In the genomic region with DNA sequence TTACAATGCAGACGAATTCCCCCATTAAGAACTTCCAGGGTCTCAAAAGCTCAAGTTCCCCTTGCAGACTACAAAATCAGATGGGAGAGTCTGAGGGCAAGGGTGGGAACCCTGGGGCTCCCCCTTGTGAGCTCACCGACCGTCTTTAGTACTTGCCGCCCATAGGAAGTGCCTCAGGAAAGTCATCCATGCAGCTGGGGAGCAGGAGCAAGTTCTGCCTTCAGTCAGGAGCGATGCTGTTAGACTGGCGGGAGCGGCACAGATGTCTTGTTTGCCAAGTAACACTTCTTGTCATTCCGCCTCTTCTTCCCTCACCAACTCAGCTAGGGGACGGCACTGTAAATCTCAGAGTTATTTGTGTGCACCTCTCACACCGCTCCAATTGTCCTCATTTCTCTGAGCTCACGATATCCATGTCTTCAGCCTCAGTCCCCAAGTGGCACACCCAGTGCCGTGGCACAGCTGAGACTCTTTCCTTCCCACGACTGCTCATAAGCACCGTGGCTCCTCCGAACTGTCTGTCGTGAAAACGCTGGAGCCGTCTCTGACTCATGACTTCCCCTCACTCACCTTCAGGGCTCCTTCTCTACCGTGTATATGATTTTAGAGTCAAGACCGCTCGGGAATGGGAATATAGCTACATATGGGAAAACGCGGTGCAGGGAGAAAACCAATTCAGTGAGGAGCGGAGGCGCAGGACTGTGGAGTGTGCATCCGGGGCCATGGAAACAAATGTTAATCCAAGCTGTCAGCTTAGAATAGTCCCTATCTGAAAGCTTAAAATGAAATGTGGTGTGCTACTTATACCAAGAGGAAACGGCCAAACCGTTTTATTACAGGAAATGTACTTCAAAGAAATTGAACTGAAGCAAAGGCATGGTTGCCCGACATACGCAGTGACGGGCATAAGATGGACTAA, we compare ENCODE assay signal across 8 cellular contexts. TPM values are rescaled to one million over a fixed set of nuclear protein-coding genes. Genes with fewer than 3 reads are reported as not detected.
DNase-seq lines count a peak whose midpoint lies in the region; ATAC-seq and TF ChIP-seq lines count a peak whose summit lies in the region.

No MANE protein-coding gene starts in this region.

- ATAC-seq in GM19438 (IDR thresholded peaks at IDR 0.05; ENCODE audit: low read depth, unreplicated experiment) = peak; percentile 50
- no peak for ATAC-seq in GM18519 (IDR thresholded peaks at IDR 0.05; ENCODE audit: low FRiP score, unreplicated experiment)

- peaks cover 17% of the 10 kb centered on the region; the same call in 1 of the 2 replicates for H3K79me2 ChIP-seq in PC-9 (ENCODE audit: low read depth)

- H3K27ac Mint-ChIP-seq in activated naive CD4-positive, alpha-beta T cell treated with anti-CD3 and anti-CD28 coated beads, Interleukin-2, amount 50 U/mL, for 24 hours = peak overlapping the region; percentile 97

- no peak overlapping the region for H3K27ac ChIP-seq in PC-9

- BruUV-seq in PC-9 (replicated peaks; lab: Mats Ljungman, UMichigan) = no TSS peak

- CTCF ChIA-PET in PC-9 (lab: Charles Lee) = no interaction called here

- H3K36me3 ChIP-seq in PC-9 (ENCODE audit: low read depth) = peaks cover 22% of the 10 kb centered on the region

- H2AFZ ChIP-seq in PC-9 = no peak overlapping the region

- no peak for TF ChIP-seq CTCF in PC-9 (conservative IDR thresholded peaks at IDR 0.05)

- H3K27me3 Mint-ChIP-seq in activated naive CD4-positive, alpha-beta T cell treated with anti-CD3 and anti-CD28 coated beads, Interleukin-2, amount 50 U/mL, for 24 hours = no peaks in the 10 kb centered on the region

- H3K4me3 Mint-ChIP-seq in activated naive CD4-positive, alpha-beta T cell treated with anti-CD3 and anti-CD28 coated beads, Interleukin-2, amount 50 U/mL, for 24 hours = peak overlapping the region; percentile 90

- H4K20me1 ChIP-seq in PC-9 (ENCODE audit: insufficient read depth) = no peaks in the 10 kb centered on the region

- no peaks in the 10 kb centered on the region for H3K9me2 ChIP-seq in PC-9 (ENCODE audit: insufficient read depth)

- peaks cover 37% of the 10 kb centered on the region for H3F3A ChIP-seq in PC-9 (ENCODE audit: insufficient read depth, low read depth)

- H3K4me1 ChIP-seq in PC-9 (replicated peaks; ENCODE audit: insufficient read depth) = peaks cover 47% of the 10 kb centered on the region

- H3K9me3 Mint-ChIP-seq in activated naive CD4-positive, alpha-beta T cell treated with anti-CD3 and anti-CD28 coated beads, Interleukin-2, amount 50 U/mL, for 24 hours = no peaks in the 10 kb centered on the region

- DNase-seq in PC-9 = no peak
- DNase-seq in stimulated activated CD4-positive, alpha-beta T cell treated with anti-CD3 and anti-CD28 coated beads, Interleukin-2, amount 100 ng/mL, for 4 hours (ENCODE audit: low read depth) = peak; percentile 66
- DNase-seq in pons (ENCODE audit: low spot score) = no peak
- DNase-seq in GOT3 (lab: John Stamatoyannopoulos, UW) = no peak
- DNase-seq in dedifferentiated amniotic fluid mesenchymal stem cell (ENCODE audit: extremely low spot score) = no peak

- H3K4me3 ChIP-seq in PC-9 = no peak overlapping the region

- H3K9me3 ChIP-seq in PC-9 (ENCODE audit: insufficient read depth, low read depth) = no peaks in the 10 kb centered on the region

- intact Hi-C loops in PC-9 (cut with micrococcal nuclease; ENCODE audit: unreplicated experiment) = no loop called here

- H3K4me1 Mint-ChIP-seq in activated naive CD4-positive, alpha-beta T cell treated with anti-CD3 and anti-CD28 coated beads, Interleukin-2, amount 50 U/mL, for 24 hours = peaks cover 98% of the 10 kb centered on the region

- peak overlapping the region; percentile 77; the same call in 1 of the 2 replicates for H3K4me2 ChIP-seq in PC-9

- H3K27me3 ChIP-seq in PC-9 (ENCODE audit: insufficient read depth, low read depth) = no peaks in the 10 kb centered on the region

- POLR2A ChIA-PET in PC-9 (lab: Charles Lee; ENCODE audit: unreplicated experiment) = no interaction called here

- H3K36me3 Mint-ChIP-seq in activated naive CD4-positive, alpha-beta T cell treated with anti-CD3 and anti-CD28 coated beads, Interleukin-2, amount 50 U/mL, for 24 hours = peaks cover 24% of the 10 kb centered on the region

RNA-seq across cellular contexts. Expression of a gene that starts 34.0 kb away (rescaled TPM):
- 61.3 and 65.6 TPM in 2 replicates for total RNA-seq in PC-9 (2021)
